In genomic region chr1:24424990-24425389, GRCh38 we compare ENCODE assay signal across 16 cellular contexts. TPM values are rescaled to one million over a fixed set of nuclear protein-coding genes. Genes with fewer than 3 reads are reported as not detected.
A peak's percentile ranks its signal among the peaks of the same experiment; 100 is the strongest.
DNase-seq lines count a peak whose midpoint lies in the region; ATAC-seq and TF ChIP-seq lines count a peak whose summit lies in the region.
"Had no signal": no experiment of that assay in that cellular context is flagged by ENCODE, and none has a peak within 500 bp of the region (broad histone marks: within the 10 kb centered on the region; RNA-seq: fewer than 3 reads in every experiment).

No MANE protein-coding gene starts in this region.

- TF ChIP-seq CTCF in 22Rv1 (IDR thresholded peaks at IDR 0.05): no peak
- TF ChIP-seq CTCF in HFFc6 (IDR thresholded peaks at IDR 0.05): no peak
- TF ChIP-seq CTCF in mucosa of descending colon (IDR thresholded peaks at IDR 0.05): no peak

- H3K4me1 Mint-ChIP-seq in activated CD8-positive, alpha-beta memory T cell treated with anti-CD3 and anti-CD28 coated beads, Interleukin-2, amount 10 ng/mL, durations not matched to agents 7 days and 5 days: peaks cover 2% of the 10 kb centered on the region
- H3K4me1 Mint-ChIP-seq in HFFc6 (ENCODE audit: low read depth): no peaks in the 10 kb centered on the region; the same call in 1 of the 2 replicates

- no peak overlapping the region for H3K4me3 Mint-ChIP-seq in activated CD8-positive, alpha-beta memory T cell treated with anti-CD3 and anti-CD28 coated beads, Interleukin-2, amount 10 ng/mL, durations not matched to agents 7 days and 5 days
- no peak overlapping the region for H3K4me3 Mint-ChIP-seq in HFFc6
- H3K4me3 Mint-ChIP-seq: CD4-positive, alpha-beta memory T cell; GM23338 had no signal

- ATAC-seq in activated CD8-positive, alpha-beta memory T cell treated with anti-CD3 and anti-CD28 coated beads, Interleukin-2, amount 10 ng/mL, durations not matched to agents 7 days and 5 days: no peak
- peak; percentile 70 for ATAC-seq in mucosa of descending colon
- ATAC-seq: GM23338 had no signal

- H3K4me1 ChIP-seq in mucosa of descending colon (ENCODE audit: low read depth): peaks cover 17% of the 10 kb centered on the region
- H3K4me1 ChIP-seq: BLaER1 treated with 17β-estradiol and CSF1 and Interleukin-3, amounts not matched to agents 10 nM and 100 nM had no signal

- intact Hi-C loops in mucosa of descending colon (cut with DNase I, micrococcal nuclease): no loop called here

- no peak overlapping the region for H3K27ac Mint-ChIP-seq in activated CD8-positive, alpha-beta memory T cell treated with anti-CD3 and anti-CD28 coated beads, Interleukin-2, amount 10 ng/mL, durations not matched to agents 7 days and 5 days
- peak overlapping the region; percentile 20; the same call in 1 of the 2 replicates for H3K27ac Mint-ChIP-seq in HFFc6
- H3K27ac Mint-ChIP-seq: GM23338 had no signal

- no peaks in the 10 kb centered on the region for H3K27me3 Mint-ChIP-seq in activated CD8-positive, alpha-beta memory T cell treated with anti-CD3 and anti-CD28 coated beads, Interleukin-2, amount 10 ng/mL, durations not matched to agents 7 days and 5 days
- H3K27me3 Mint-ChIP-seq in HFFc6 (ENCODE audit: insufficient read depth): no peaks in the 10 kb centered on the region
- H3K27me3 Mint-ChIP-seq: CD4-positive, alpha-beta memory T cell had no signal

- H3K9me3 Mint-ChIP-seq in activated CD8-positive, alpha-beta memory T cell treated with anti-CD3 and anti-CD28 coated beads, Interleukin-2, amount 10 ng/mL, durations not matched to agents 7 days and 5 days (ENCODE audit: low read depth): no peaks in the 10 kb centered on the region
- H3K9me3 Mint-ChIP-seq in HFFc6: no peaks in the 10 kb centered on the region
- H3K9me3 Mint-ChIP-seq: CD4-positive, alpha-beta memory T cell; GM23338 had no signal

- H3K36me3 Mint-ChIP-seq in activated CD8-positive, alpha-beta memory T cell treated with anti-CD3 and anti-CD28 coated beads, Interleukin-2, amount 10 ng/mL, durations not matched to agents 7 days and 5 days: peaks cover 33% of the 10 kb centered on the region
- peaks cover 57% of the 10 kb centered on the region for H3K36me3 Mint-ChIP-seq in HFFc6 (ENCODE audit: low read depth)

- no peaks in the 10 kb centered on the region for H3K9me3 ChIP-seq in mucosa of descending colon
- H3K9me3 ChIP-seq: BLaER1 treated with 17β-estradiol and CSF1 and Interleukin-3, amounts not matched to agents 10 nM and 100 nM had no signal

- H3K4me3 ChIP-seq in mucosa of descending colon: no peak overlapping the region
- H3K4me3 ChIP-seq: BLaER1 treated with 17β-estradiol and CSF1 and Interleukin-3, amounts not matched to agents 10 nM and 100 nM; GM23338 had no signal

- peak; percentile 8 for DNase-seq in activated CD8-positive, alpha-beta memory T cell treated with anti-CD3 and anti-CD28 coated beads, Interleukin-2, amount 10 ng/mL, durations not matched to agents 7 days and 5 days
- no peak for DNase-seq in activated CD8-positive, alpha-beta memory T cell treated with anti-CD3 and anti-CD28 coated beads, Interleukin-2, amount 50 U/mL, for 48 hours
- DNase-seq in HFFc6 (no peak), mucosa of descending colon (peak in 1 of 3 donors; percentile 41), HuH-7 (ENCODE audit: low spot score) (no peak), hippocampal formation (lab: John Stamatoyannopoulos, UW) (no peak)
- DNase-seq: ACHN; CD4-positive, alpha-beta memory T cell; COR-L47; DMS153; DMS79 treated with DMSO at 0.1 percent for 48 hours; EL; H7 had no signal

- peak overlapping the region; percentile 31; the same call in 1 of the 2 replicates for H3K27ac ChIP-seq in 22Rv1
- H3K27ac ChIP-seq: BLaER1 treated with 17β-estradiol and CSF1 and Interleukin-3, amounts not matched to agents 10 nM and 100 nM had no signal

- CTCF ChIA-PET in activated CD8-positive, alpha-beta memory T cell treated with anti-CD3 and anti-CD28 coated beads, Interleukin-2, amount 10 ng/mL, durations not matched to agents 7 days and 5 days (lab: Charles Lee): interaction anchor here (3.1 kb wide), 1 partner anchor 10 kb away, joined by 15 read pairs; the partner anchor contains the start of gene NIPAL3

- no peaks in the 10 kb centered on the region for H3K36me3 ChIP-seq in mucosa of descending colon (ENCODE audit: low read depth)

RNA-seq across cellular contexts. Expression of gene NIPAL3, which starts 9.4 kb away (rescaled TPM):
- total RNA-seq in activated CD8-positive, alpha-beta memory T cell treated with anti-CD3 and anti-CD28 coated beads, Interleukin-2, amount 10 ng/mL, durations not matched to agents 7 days and 5 days: 10 to 100 TPM; 35.4 to 44.2 TPM
- total RNA-seq in HFFc6 (2021; fragmentation: NEBNext Ultra II Directional; extraction: Animal tissue kit (Norgen Biotek cat#: 25700)): 100 to 1,000 TPM in 4 of 6 experiments, 10 to 100 TPM in 2; 97.8 to 164 (median 107) TPM
- 10 to 100 TPM; 38.3 to 52.5 (median 40.7) TPM for total RNA-seq in mucosa of descending colon

RNA-seq across cellular contexts. Expression of gene STPG1, which starts 11.4 kb away (rescaled TPM):
- 1 to 10 TPM; 5.6 to 9.2 TPM for total RNA-seq in activated CD8-positive, alpha-beta memory T cell treated with anti-CD3 and anti-CD28 coated beads, Interleukin-2, amount 10 ng/mL, durations not matched to agents 7 days and 5 days
- total RNA-seq in HFFc6 (2021; fragmentation: NEBNext Ultra II Directional; extraction: Animal tissue kit (Norgen Biotek cat#: 25700)): 10 to 100 TPM in 5 of 6 experiments, 1 to 10 TPM in 1; 8.8 to 13.0 (median 11.0) TPM
- 10 to 100 TPM; 15.9 to 25.4 (median 17.9) TPM for total RNA-seq in mucosa of descending colon
